Comparison of ENCODE assay signal across 24 cellular contexts in the genomic region with DNA sequence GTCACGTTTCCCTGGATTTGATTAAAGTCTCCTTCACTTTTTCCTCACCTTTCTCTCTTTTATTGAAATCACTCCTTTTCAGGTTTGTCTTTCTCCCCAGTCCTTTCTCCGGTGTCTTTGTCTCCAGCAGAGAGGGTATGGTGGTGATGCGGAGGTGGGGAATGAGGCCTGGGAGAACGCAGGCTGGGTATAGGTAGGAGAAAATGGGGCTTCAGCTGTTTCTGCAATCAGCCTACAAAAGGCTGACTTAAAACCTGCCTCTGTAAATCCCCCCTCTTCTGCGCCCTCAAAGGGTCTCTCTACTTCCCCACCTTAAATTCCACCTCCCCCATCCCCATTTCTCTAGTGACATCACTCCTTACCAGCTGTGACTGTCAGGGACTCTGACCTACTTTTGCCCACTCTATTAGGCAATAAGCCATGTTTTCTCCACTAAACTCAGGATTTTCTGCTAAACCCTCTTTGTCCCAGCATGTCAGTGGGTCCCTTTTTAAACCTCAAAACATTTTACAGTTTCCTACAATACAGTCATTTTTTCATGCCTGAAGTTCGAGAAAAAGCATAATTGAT. TPM values are rescaled to one million over a fixed set of nuclear protein-coding genes. Genes with fewer than 3 reads are reported as not detected.
A peak's percentile ranks its signal among the peaks of the same experiment; 100 is the strongest.
DNase-seq lines count a peak whose midpoint lies in the region; ATAC-seq and TF ChIP-seq lines count a peak whose summit lies in the region.
"Had no signal": no experiment of that assay in that cellular context is flagged by ENCODE, and none has a peak within 500 bp of the region (broad histone marks: within the 10 kb centered on the region; RNA-seq: fewer than 3 reads in every experiment).

No MANE protein-coding gene starts in this region.

- CTCF ChIA-PET in activated CD4-positive, alpha-beta memory T cell treated with anti-CD3 and anti-CD28 coated beads for 36 hours (lab: Charles Lee): no interaction called here
- CTCF ChIA-PET in activated CD4-positive, alpha-beta T cell treated with anti-CD3 and anti-CD28 coated beads, Interleukin-2, amount 10 ng/mL, durations not matched to agents 7 days and 5 days (lab: Charles Lee): no interaction called here

- H3F3A ChIP-seq in GM23338 (replicated peaks; ENCODE audit: low read depth): no peaks in the 10 kb centered on the region

- peaks cover 3% of the 10 kb centered on the region; the same call in 1 of the 2 replicates for H3K79me2 ChIP-seq in GM23338 (replicated peaks; ENCODE audit: insufficient read depth)

- no peaks in the 10 kb centered on the region; the same call in 1 of the 2 replicates for H3K36me3 ChIP-seq in GM23338 (ENCODE audit: insufficient read depth)
- H3K36me3 ChIP-seq in iPS-20b (ENCODE audit: insufficient read depth, low read depth, low read length): no peaks in the 10 kb centered on the region
- H3K36me3 ChIP-seq: lower lobe of right lung had no signal

- H3K4me1 ChIP-seq in GM23338 (ENCODE audit: insufficient read depth) (peaks cover 44% of the 10 kb centered on the region), iPS-20b (ENCODE audit: insufficient read depth, low read length) (peaks cover 43% of the 10 kb centered on the region)

- peaks cover 13% of the 10 kb centered on the region for H3K36me3 Mint-ChIP-seq in GM23338 (ENCODE audit: low read depth)
- H3K36me3 Mint-ChIP-seq in progenitor cell of endocrine pancreas (ENCODE audit: insufficient read depth): peaks cover 2% of the 10 kb centered on the region
- no peaks in the 10 kb centered on the region for H3K36me3 Mint-ChIP-seq in activated CD4-positive, alpha-beta memory T cell treated with anti-CD3 and anti-CD28 coated beads for 36 hours
- H3K36me3 Mint-ChIP-seq in activated CD4-positive, alpha-beta T cell treated with anti-CD3 and anti-CD28 coated beads, Interleukin-2, amount 10 ng/mL, durations not matched to agents 7 days and 5 days (ENCODE audit: low read depth): no peaks in the 10 kb centered on the region
- H3K36me3 Mint-ChIP-seq: naive B cell had no signal

- TF ChIP-seq CTCF in GM23338 (conservative IDR thresholded peaks at IDR 0.05; ENCODE audit: low read depth in 2 of 2): no peak
- no peak for TF ChIP-seq CTCF in progenitor cell of endocrine pancreas (IDR thresholded peaks at IDR 0.05; ENCODE audit: unreplicated experiment)

- H2AFZ ChIP-seq in GM23338: no peak overlapping the region

- POLR2A ChIA-PET in activated CD4-positive, alpha-beta memory T cell treated with anti-CD3 and anti-CD28 coated beads for 36 hours (lab: Charles Lee): no interaction called here
- POLR2A ChIA-PET in activated CD4-positive, alpha-beta T cell treated with anti-CD3 and anti-CD28 coated beads, Interleukin-2, amount 10 ng/mL, durations not matched to agents 7 days and 5 days (lab: Charles Lee): no interaction called here

- no peaks in the 10 kb centered on the region for H4K20me1 ChIP-seq in GM23338 (replicated peaks; ENCODE audit: insufficient read depth)

- H3K27ac Mint-ChIP-seq in GM23338 (peak overlapping the region; percentile 90), progenitor cell of endocrine pancreas (peak overlapping the region; percentile 68)
- no peak overlapping the region for H3K27ac Mint-ChIP-seq in activated CD4-positive, alpha-beta memory T cell treated with anti-CD3 and anti-CD28 coated beads for 36 hours
- H3K27ac Mint-ChIP-seq in activated CD4-positive, alpha-beta T cell treated with anti-CD3 and anti-CD28 coated beads, Interleukin-2, amount 10 ng/mL, durations not matched to agents 7 days and 5 days: no peak overlapping the region

- no peaks in the 10 kb centered on the region for H3K9me2 ChIP-seq in GM23338 (ENCODE audit: insufficient read depth)

- no peaks in the 10 kb centered on the region for H3K27me3 ChIP-seq in GM23338 (ENCODE audit: insufficient read depth)
- H3K27me3 ChIP-seq in iPS-20b (ENCODE audit: insufficient read depth, low read length): no peaks in the 10 kb centered on the region

- peak overlapping the region; percentile 29; the same call in 2 of the 3 replicates for H3K4me3 Mint-ChIP-seq in GM23338
- no peak overlapping the region for H3K4me3 Mint-ChIP-seq in progenitor cell of endocrine pancreas (ENCODE audit: low read depth)
- no peak overlapping the region for H3K4me3 Mint-ChIP-seq in activated CD4-positive, alpha-beta memory T cell treated with anti-CD3 and anti-CD28 coated beads for 36 hours
- no peak overlapping the region for H3K4me3 Mint-ChIP-seq in activated CD4-positive, alpha-beta T cell treated with anti-CD3 and anti-CD28 coated beads, Interleukin-2, amount 10 ng/mL, durations not matched to agents 7 days and 5 days
- H3K4me3 Mint-ChIP-seq: central memory CD8-positive, alpha-beta T cell; naive B cell had no signal

- H3K4me3 ChIP-seq in GM23338: no peak overlapping the region
- no peak overlapping the region for H3K4me3 ChIP-seq in iPS-20b (ENCODE audit: low read length)
- H3K4me3 ChIP-seq: K562, lower lobe of right lung, psoas muscle had no signal

- no peaks in the 10 kb centered on the region for H3K9me3 ChIP-seq in iPS-20b (ENCODE audit: insufficient read depth, low read depth, low read length)
- H3K9me3 ChIP-seq: lower lobe of right lung, psoas muscle had no signal

- H3K27ac ChIP-seq in GM23338 (ENCODE audit: low read depth) (peak overlapping the region; percentile 84; the same call in 1 of the 2 replicates), iPS-20b (ENCODE audit: low read length) (peak overlapping the region; percentile 32)
- H3K27ac ChIP-seq: lower lobe of right lung, psoas muscle had no signal

- ATAC-seq in GM23338: peak; percentile 60
- ATAC-seq: HCT116, K562, lower lobe of right lung, psoas muscle had no signal

- peaks cover 36% of the 10 kb centered on the region for H3K4me1 Mint-ChIP-seq in GM23338
- peaks cover 19% of the 10 kb centered on the region for H3K4me1 Mint-ChIP-seq in progenitor cell of endocrine pancreas (ENCODE audit: low read depth)
- H3K4me1 Mint-ChIP-seq in activated CD4-positive, alpha-beta memory T cell treated with anti-CD3 and anti-CD28 coated beads for 36 hours (ENCODE audit: low read depth): no peaks in the 10 kb centered on the region
- H3K4me1 Mint-ChIP-seq in activated CD4-positive, alpha-beta T cell treated with anti-CD3 and anti-CD28 coated beads, Interleukin-2, amount 10 ng/mL, durations not matched to agents 7 days and 5 days: peaks cover 3% of the 10 kb centered on the region
- H3K4me1 Mint-ChIP-seq: central memory CD8-positive, alpha-beta T cell had no signal

- intact Hi-C loops in activated CD4-positive, alpha-beta memory T cell treated with anti-CD3 and anti-CD28 coated beads for 36 hours (cut with micrococcal nuclease): no loop called here

- H3K9ac ChIP-seq in iPS-20b (ENCODE audit: low read depth, low read length): peak overlapping the region; percentile 72; the same call in 1 of the 2 replicates

- H3K9me3 Mint-ChIP-seq in GM23338 (0 out of 3 replicates have a peak, but pooled peaks cover 7% of the 10 kb centered on the region), progenitor cell of endocrine pancreas (ENCODE audit: low read depth) (peaks cover 4% of the 10 kb centered on the region)
- H3K9me3 Mint-ChIP-seq in activated CD4-positive, alpha-beta memory T cell treated with anti-CD3 and anti-CD28 coated beads for 36 hours: no peaks in the 10 kb centered on the region
- H3K9me3 Mint-ChIP-seq in activated CD4-positive, alpha-beta T cell treated with anti-CD3 and anti-CD28 coated beads, Interleukin-2, amount 10 ng/mL, durations not matched to agents 7 days and 5 days: no peaks in the 10 kb centered on the region
- H3K9me3 Mint-ChIP-seq: central memory CD8-positive, alpha-beta T cell; naive B cell had no signal

- peaks cover 3% of the 10 kb centered on the region for H3K27me3 Mint-ChIP-seq in GM23338 (ENCODE audit: insufficient read depth, low read depth, poor library complexity)
- H3K27me3 Mint-ChIP-seq in progenitor cell of endocrine pancreas: no peaks in the 10 kb centered on the region
- no peaks in the 10 kb centered on the region for H3K27me3 Mint-ChIP-seq in activated CD4-positive, alpha-beta memory T cell treated with anti-CD3 and anti-CD28 coated beads for 36 hours
- H3K27me3 Mint-ChIP-seq in activated CD4-positive, alpha-beta T cell treated with anti-CD3 and anti-CD28 coated beads, Interleukin-2, amount 10 ng/mL, durations not matched to agents 7 days and 5 days: peaks cover 22% of the 10 kb centered on the region
- H3K27me3 Mint-ChIP-seq: central memory CD8-positive, alpha-beta T cell had no signal

- DNase-seq in GM23338 (ENCODE audit: low spot score) (peak; percentile 47), amniotic epithelial cell (ENCODE audit: low read depth) (peak; percentile 28), progenitor cell of endocrine pancreas (ENCODE audit: low spot score, unreplicated experiment) (no peak), NCI-H82 (lab: John Stamatoyannopoulos, UW) (no peak), ACHN (no peak)
- DNase-seq in activated CD4-positive, alpha-beta memory T cell treated with anti-CD3 and anti-CD28 coated beads for 36 hours: no peak
- DNase-seq in activated CD4-positive, alpha-beta T cell treated with anti-CD3 and anti-CD28 coated beads, Interleukin-2, amount 10 ng/mL, durations not matched to agents 7 days and 5 days: no peak
- DNase-seq: activated CD4-positive, alpha-beta T cell treated with anti-CD3 and anti-CD28 coated beads for 4 hours; activated CD8-positive, alpha-beta memory T cell treated with anti-CD3 and anti-CD28 coated beads, Interleukin-2, amount 50 U/mL, for 48 hours; activated effector memory CD4-positive, alpha-beta T cell treated with anti-CD3 and anti-CD28 coated beads, Interleukin-2, amount 50 U/mL, for 16 hours; amygdala; effector CD4-positive, alpha-beta T cell; lower lobe of right lung; naive B cell; NCI-H2029; NCI-H510A treated with DMSO at 0.1 percent for 48 hours; psoas muscle; stimulated activated CD4-positive, alpha-beta T cell treated with anti-CD3 and anti-CD28 coated beads, Interleukin-12 subunit alpha, Interleukin-12 subunit beta, amount 100 ng/mL, for 4 hours; stimulated activated CD8-positive, alpha-beta memory T cell treated with anti-CD3 and anti-CD28 coated beads, Interleukin-4, amount 100 ng/mL, for 48 hours had no signal

- in situ Hi-C loops in ACHN (cut with HindIII; ENCODE audit: low pct_ligation_motif_present, low pct_unique_long_range_greater_than_20kb, low sequenced_read_pairs): no loop called here

- H3K4me2 ChIP-seq in GM23338: peak overlapping the region; percentile 46; the same call in 1 of the 2 replicates

RNA-seq across cellular contexts. Expression of gene RIMKLB, which starts 8.1 kb away (rescaled TPM):
- total RNA-seq in GM23338 (2014; rRNA removed; shearing (Covaris generic)): 94.8 and 104 TPM in 2 replicates
- 62.7 and 87.0 TPM in 2 replicates for polyA plus RNA-seq in GM23338 (2016; fragmentation: Nextera tagmentation; extraction: Ambion mirVana)
- 143 and 154 TPM in 2 replicates for total RNA-seq in progenitor cell of endocrine pancreas
- total RNA-seq in activated CD4-positive, alpha-beta memory T cell treated with anti-CD3 and anti-CD28 coated beads for 36 hours: 1 to 10 TPM; 4.6 to 4.9 TPM
- 1 to 10 TPM; 4.7 TPM for total RNA-seq in activated CD4-positive, alpha-beta T cell treated with anti-CD3 and anti-CD28 coated beads, Interleukin-2, amount 10 ng/mL, durations not matched to agents 7 days and 5 days

RNA-seq across cellular contexts. Expression of gene MFAP5, which starts 27.1 kb away (rescaled TPM):
- total RNA-seq in GM23338 (2014; rRNA removed; shearing (Covaris generic)): 0.90 TPM in 1 of 2 replicates, not detected in the other
- 0.68 and 1.2 TPM in 2 replicates for polyA plus RNA-seq in GM23338 (2016; fragmentation: Nextera tagmentation; extraction: Ambion mirVana)
- total RNA-seq in progenitor cell of endocrine pancreas: not detected in 2 replicates
- not detected for total RNA-seq in activated CD4-positive, alpha-beta memory T cell treated with anti-CD3 and anti-CD28 coated beads for 36 hours
- total RNA-seq in activated CD4-positive, alpha-beta T cell treated with anti-CD3 and anti-CD28 coated beads, Interleukin-2, amount 10 ng/mL, durations not matched to agents 7 days and 5 days: not detected
- total RNA-seq: glomerular endothelial cell, K562 had no signal
- polyA plus RNA-seq: K562 had no signal

Comparison
In these comparisons a context has a peak if more than half of its experiments do, and no peak if none do; other contexts are left out.
1. DNase-seq: peak in GM23338 (single experiment) and amniotic epithelial cell (single experiment); none in progenitor cell of endocrine pancreas (single experiment), activated CD4-positive, alpha-beta memory T cell treated with anti-CD3 and anti-CD28 coated beads for 36 hours (single experiment), NCI-H82 (single experiment), ACHN (single experiment) and activated CD4-positive, alpha-beta T cell treated with anti-CD3 and anti-CD28 coated beads, Interleukin-2, amount 10 ng/mL, durations not matched to agents 7 days and 5 days (single experiment).
2. H3K27ac Mint-ChIP-seq: peak in GM23338 (single experiment) and progenitor cell of endocrine pancreas (single experiment); none in activated CD4-positive, alpha-beta memory T cell treated with anti-CD3 and anti-CD28 coated beads for 36 hours (single experiment) and activated CD4-positive, alpha-beta T cell treated with anti-CD3 and anti-CD28 coated beads, Interleukin-2, amount 10 ng/mL, durations not matched to agents 7 days and 5 days (single experiment).
3. RNA of gene RIMKLB, which starts 8.1 kb away (total RNA-seq): 143 to 154 TPM in progenitor cell of endocrine pancreas and 94.8 to 104 TPM in GM23338; 4.6 to 4.9 TPM in activated CD4-positive, alpha-beta memory T cell treated with anti-CD3 and anti-CD28 coated beads for 36 hours and 4.7 TPM in activated CD4-positive, alpha-beta T cell treated with anti-CD3 and anti-CD28 coated beads, Interleukin-2, amount 10 ng/mL, durations not matched to agents 7 days and 5 days; every median in the first group is over 10 times any median in the second.